In the genomic region with DNA sequence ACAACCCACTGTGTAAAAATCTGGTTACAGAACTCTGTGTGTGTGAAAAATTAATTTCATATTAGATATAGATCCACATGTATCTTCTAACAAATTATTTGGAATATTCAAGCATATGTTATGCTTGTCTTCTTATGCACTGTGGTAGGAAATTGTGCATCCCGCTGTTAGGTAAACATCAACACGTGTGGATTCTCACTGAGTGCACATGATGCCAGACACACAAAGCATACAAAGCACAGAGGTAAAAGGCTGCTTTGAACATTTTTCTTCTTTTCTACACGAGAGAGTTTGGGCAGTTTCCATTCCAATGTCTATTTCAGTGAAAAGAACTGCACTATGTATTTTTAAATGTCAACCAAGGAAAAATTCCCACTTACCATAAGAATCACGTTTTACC, we compare ENCODE assay signal across 20 cellular contexts.
"Had no signal": no experiment of that assay in that cellular context is flagged by ENCODE, and none has a peak within 500 bp of the region (broad histone marks: within the 10 kb centered on the region; RNA-seq: fewer than 3 reads in every experiment).

No MANE protein-coding gene starts in this region.

- H3K4me1 ChIP-seq: breast epithelium, gastrocnemius medialis, heart right ventricle had no signal

- H3K9me3 ChIP-seq: breast epithelium, gastrocnemius medialis had no signal

- H3K27ac ChIP-seq: breast epithelium, gastrocnemius medialis, heart right ventricle had no signal

- H3K27me3 ChIP-seq: breast epithelium, gastrocnemius medialis, heart right ventricle had no signal

- H3K36me3 ChIP-seq: breast epithelium, gastrocnemius medialis, heart right ventricle had no signal

- H3K4me3 ChIP-seq: breast epithelium, gastrocnemius medialis, heart right ventricle had no signal

- DNase-seq: activated CD4-positive, alpha-beta T cell treated with anti-CD3 and anti-CD28 coated beads, Interleukin-2, amount 50 U/mL, for 1 hour; activated CD8-positive, alpha-beta memory T cell treated with anti-CD3 and anti-CD28 coated beads, Interleukin-2, amount 50 U/mL, for 4 hours; activated effector memory CD4-positive, alpha-beta T cell treated with anti-CD3 and anti-CD28 coated beads, Interleukin-2, amount 50 U/mL, for 16 hours; activated naive CD4-positive, alpha-beta T cell treated with anti-CD3 and anti-CD28 coated beads, Interleukin-2, amount 50 U/mL, for 16 hours; activated T-cell treated with anti-CD3 and anti-CD28 coated beads, Interleukin-2, amount 50 U/mL, for 48 hours; aorta; cerebellar nuclear complex; effector CD4-positive, alpha-beta T cell; gastrocnemius medialis; heart right ventricle; immature natural killer cell; left ventricle myocardium superior; nephron progenitor cell; stimulated activated CD4-positive, alpha-beta T cell treated with anti-CD3 and anti-CD28 coated beads, Interleukin-15, amount 100 ng/mL, for 24 hours; stimulated activated CD4-positive, alpha-beta T cell treated with anti-CD3 and anti-CD28 coated beads, Interleukin-4, amount 100 ng/mL, for 1 hour; stimulated activated naive CD8-positive, alpha-beta T cell treated with anti-CD3 and anti-CD28 coated beads, Interleukin-15, amount 100 ng/mL, for 72 hours; T-helper 1 cell; T-helper 9 cell had no signal

- ATAC-seq: activated CD4-positive, CD25-positive, alpha-beta regulatory T cell treated with anti-CD3 and anti-CD28 coated beads, Interleukin-2, amount 50 U/mL, for 24 hours; gastrocnemius medialis; heart right ventricle; left ventricle myocardium superior; stimulated activated naive CD8-positive, alpha-beta T cell treated with anti-CD3 and anti-CD28 coated beads, Interleukin-15, amount 100 ng/mL, for 72 hours had no signal
